5 cellular contexts compared by ENCODE assay signal in genomic region chr5:17631788-17632187, GRCh38. TPM values are rescaled to one million over a fixed set of nuclear protein-coding genes. Genes with fewer than 3 reads are reported as not detected.
"Had no signal": no experiment of that assay in that cellular context is flagged by ENCODE, and none has a peak within 500 bp of the region (broad histone marks: within the 10 kb centered on the region; RNA-seq: fewer than 3 reads in every experiment).

Gene TAF11L13 (plus strand): TSS chr5:17632088.

RNA-seq across cellular contexts. Expression of gene TAF11L13, which starts in this region (rescaled TPM):
- total RNA-seq: HepG2, HT-29, HT1080, IMR-90, K562 had no signal
